In genomic region chr12:122653291-122653690, GRCh38 we compare ENCODE assay signal across 2 cellular contexts. TPM values are rescaled to one million over a fixed set of nuclear protein-coding genes. Genes with fewer than 3 reads are reported as not detected.
"Had no signal": no experiment of that assay in that cellular context is flagged by ENCODE, and none has a peak within 500 bp of the region (broad histone marks: within the 10 kb centered on the region; RNA-seq: fewer than 3 reads in every experiment).

No MANE protein-coding gene starts in this region.

RNA-seq across cellular contexts. Expression of gene HCAR2, which starts 49.9 kb away (rescaled TPM):
- total RNA-seq: LHCN-M2, M059J had no signal
